Comparison of ENCODE assay signal across 24 cellular contexts in the genomic region with DNA sequence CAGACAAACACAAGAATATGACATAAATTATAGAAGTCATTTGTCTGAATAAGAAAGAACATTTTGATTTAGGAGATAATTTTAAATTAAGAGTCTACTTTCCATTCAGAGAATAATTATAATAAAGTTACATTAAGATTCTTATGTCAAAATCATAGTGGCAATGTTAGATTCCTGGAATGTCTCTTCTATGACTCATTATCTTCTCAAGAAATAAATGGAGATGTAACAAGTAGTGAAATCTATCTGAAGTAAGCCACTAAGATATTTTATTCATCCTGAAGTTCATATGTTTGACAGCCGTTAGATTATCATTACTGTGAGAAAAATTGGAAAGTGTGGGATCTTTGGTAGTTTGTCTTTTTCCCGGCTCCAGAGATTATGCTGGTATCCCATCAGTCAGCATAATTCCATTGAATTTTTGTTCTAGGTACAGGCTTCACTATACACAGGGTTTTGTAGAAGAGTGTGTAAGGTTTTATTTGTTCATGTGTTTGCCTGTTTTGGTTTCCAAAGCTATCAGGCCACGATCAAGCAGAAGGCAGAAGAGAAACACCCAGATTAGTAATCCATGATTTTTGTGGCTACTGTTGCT.
"Had no signal": no experiment of that assay in that cellular context is flagged by ENCODE, and none has a peak within 500 bp of the region (broad histone marks: within the 10 kb centered on the region; RNA-seq: fewer than 3 reads in every experiment).

No MANE protein-coding gene starts in this region.

- ATAC-seq: activated T-cell treated with anti-CD3 and anti-CD28 coated beads, Interleukin-2, amount 50 U/mL, for 4 hours; heart left ventricle; left colon; natural killer cell treated with Interleukin-12 subunit alpha and Interleukin-12 subunit beta and Interleukin-15 and Interleukin-18, amount 100 ng/mL, for 72 hours; stimulated activated naive CD8-positive, alpha-beta T cell treated with anti-CD3 and anti-CD28 coated beads, Interleukin-15, Interleukin-2, amounts not matched to agents 100 U/mL and 50 U/mL, for 24 hours; upper lobe of right lung had no signal

- H3K27ac Mint-ChIP-seq: activated naive CD8-positive, alpha-beta T cell treated with anti-CD3 and anti-CD28 coated beads for 36 hours; activated T-helper 2 cell treated with anti-CD3 and anti-CD28 coated beads, Interferon-gamma antibody, Interleukin-2, Interleukin-4, amounts not matched to agents 10 μg/mL and 5 μg/mL and 100 μg/mL, durations not matched to agents 14 hours and 24 hours and 36 hours; endodermal cell; memory B cell; natural killer cell treated with Interleukin-12 subunit alpha and Interleukin-12 subunit beta and Interleukin-15 and Interleukin-18, amount 100 ng/mL, for 72 hours; progenitor cell of endocrine pancreas had no signal

- H3K27me3 Mint-ChIP-seq: activated naive CD8-positive, alpha-beta T cell treated with anti-CD3 and anti-CD28 coated beads for 36 hours; memory B cell; natural killer cell treated with Interleukin-12 subunit alpha and Interleukin-12 subunit beta and Interleukin-15 and Interleukin-18, amount 100 ng/mL, for 72 hours; progenitor cell of endocrine pancreas had no signal

- H3K4me3 Mint-ChIP-seq: activated naive CD8-positive, alpha-beta T cell treated with anti-CD3 and anti-CD28 coated beads for 36 hours; activated T-cell treated with anti-CD3 and anti-CD28 coated beads, Interleukin-2, amount 50 U/mL, for 4 hours; endodermal cell; memory B cell; natural killer cell treated with Interleukin-12 subunit alpha and Interleukin-12 subunit beta and Interleukin-15 and Interleukin-18, amount 100 ng/mL, for 72 hours had no signal

- H3K36me3 ChIP-seq: heart left ventricle, right atrium auricular region, thyroid gland, upper lobe of right lung had no signal

- H3K9me3 ChIP-seq: right atrium auricular region, thyroid gland, upper lobe of right lung had no signal

- H3K36me3 Mint-ChIP-seq: activated naive CD8-positive, alpha-beta T cell treated with anti-CD3 and anti-CD28 coated beads for 36 hours; memory B cell had no signal

- DNase-seq: activated CD4-positive, alpha-beta T cell treated with anti-CD3 and anti-CD28 coated beads for 4 hours; activated CD4-positive, alpha-beta T cell treated with anti-CD3 and anti-CD28 coated beads, Interleukin-2, amount 50 U/mL, for 48 hours; activated CD4-positive, CD25-positive, alpha-beta regulatory T cell; activated CD8-positive, alpha-beta memory T cell treated with anti-CD3 and anti-CD28 coated beads, Interleukin-2, amount 50 U/mL, for 48 hours; activated naive CD4-positive, alpha-beta T cell treated with Interleukin-2 at 50 U/mL for 16 hours; activated naive CD8-positive, alpha-beta T cell treated with anti-CD3 and anti-CD28 coated beads for 36 hours; activated T-cell treated with anti-CD3 and anti-CD28 coated beads, Interleukin-2, amount 50 U/mL, for 4 hours; amniotic stem cell; endodermal cell; heart left ventricle; islet precursor cell; left colon; stimulated activated CD4-positive, alpha-beta T cell treated with anti-CD3 and anti-CD28 coated beads, Interleukin-12 subunit alpha, Interleukin-12 subunit beta, amount 100 ng/mL, for 4 hours; stimulated activated CD4-positive, alpha-beta T cell treated with anti-CD3 and anti-CD28 coated beads, Interleukin-4, amount 100 ng/mL, for 4 hours; stimulated activated naive CD8-positive, alpha-beta T cell treated with anti-CD3 and anti-CD28 coated beads, Interleukin-15, Interleukin-2, amounts not matched to agents 100 U/mL and 50 U/mL, for 24 hours; thyroid gland; upper lobe of right lung had no signal

- H3K27ac ChIP-seq: coronary artery, epithelial cell of prostate, heart left ventricle, right atrium auricular region, thyroid gland, upper lobe of right lung had no signal

- H3K4me1 Mint-ChIP-seq: activated naive CD8-positive, alpha-beta T cell treated with anti-CD3 and anti-CD28 coated beads for 36 hours; endodermal cell; memory B cell had no signal

- H3K27me3 ChIP-seq: heart left ventricle, right atrium auricular region, thyroid gland, upper lobe of right lung had no signal

- H3K4me3 ChIP-seq: coronary artery, heart left ventricle, right atrium auricular region, thyroid gland, upper lobe of right lung had no signal

- H3K4me1 ChIP-seq: heart left ventricle, right atrium auricular region, thyroid gland, upper lobe of right lung had no signal
